In the genomic region with DNA sequence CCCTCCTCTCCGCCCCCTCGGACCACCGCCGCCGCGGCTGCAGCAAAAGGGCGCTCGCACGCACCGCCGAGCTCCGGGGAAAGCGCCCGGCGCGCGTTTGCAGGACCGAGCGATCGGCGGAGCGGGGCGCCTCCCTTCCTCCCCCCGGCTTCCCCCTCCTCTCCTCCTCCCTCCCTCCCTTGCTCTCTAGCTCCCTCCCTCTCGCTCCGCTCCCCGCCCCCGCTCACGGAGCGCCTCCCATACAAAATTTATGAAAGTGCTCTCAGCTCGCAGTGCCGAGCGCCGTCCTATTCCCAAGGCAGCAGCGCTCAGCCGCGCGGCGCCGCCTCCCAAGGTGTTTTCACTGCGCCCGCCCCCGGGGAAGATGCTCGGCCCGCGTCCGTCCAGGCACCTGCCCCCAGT, we compare ENCODE assay signal across 8 cellular contexts. TPM values are rescaled to one million over a fixed set of nuclear protein-coding genes. Genes with fewer than 3 reads are reported as not detected.
DNase-seq lines count a peak whose midpoint lies in the region; ATAC-seq and TF ChIP-seq lines count a peak whose summit lies in the region.

A gene with protein sequence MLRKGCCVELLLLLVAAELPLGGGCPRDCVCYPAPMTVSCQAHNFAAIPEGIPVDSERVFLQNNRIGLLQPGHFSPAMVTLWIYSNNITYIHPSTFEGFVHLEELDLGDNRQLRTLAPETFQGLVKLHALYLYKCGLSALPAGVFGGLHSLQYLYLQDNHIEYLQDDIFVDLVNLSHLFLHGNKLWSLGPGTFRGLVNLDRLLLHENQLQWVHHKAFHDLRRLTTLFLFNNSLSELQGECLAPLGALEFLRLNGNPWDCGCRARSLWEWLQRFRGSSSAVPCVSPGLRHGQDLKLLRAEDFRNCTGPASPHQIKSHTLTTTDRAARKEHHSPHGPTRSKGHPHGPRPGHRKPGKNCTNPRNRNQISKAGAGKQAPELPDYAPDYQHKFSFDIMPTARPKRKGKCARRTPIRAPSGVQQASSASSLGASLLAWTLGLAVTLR (minus strand): TSS at position 115 of the 402 bp plus-strand sequence. CDS start 469 bp downstream, outside the sequence.

- TF ChIP-seq CTCF in neural cell (IDR thresholded peaks at IDR 0.05; ENCODE audit: poor library complexity, severe bottlenecking) (no peak), thyroid gland (IDR thresholded peaks at IDR 0.05) (no peak)

- H3K36me3 ChIP-seq in NT2/D1 (ENCODE audit: insufficient read depth, insufficient read length, low read length): no peaks in the 10 kb centered on the region
- no peaks in the 10 kb centered on the region for H3K36me3 ChIP-seq in neural cell (ENCODE audit: insufficient read depth, low read length)
- no peaks in the 10 kb centered on the region for H3K36me3 ChIP-seq in thyroid gland

- H3F3A ChIP-seq in neural cell (ENCODE audit: insufficient read depth, low read length, poor library complexity, severe bottlenecking): no peaks in the 10 kb centered on the region

- TF ChIP-seq EP300 in neural cell (conservative IDR thresholded peaks at IDR 0.05; ENCODE audit: poor library complexity, severe bottlenecking): no peak

- H3K27ac ChIP-seq in neural cell (ENCODE audit: low read length) (peak within 1 kb of the TSS; percentile 20), thyroid gland (no peak within 1 kb of the TSS)

- no peak for TF ChIP-seq POLR2A in thyroid gland (IDR thresholded peaks at IDR 0.05)

- no peaks in the 10 kb centered on the region for H4K20me1 ChIP-seq in neural cell (ENCODE audit: insufficient read depth)

- peak within 1 kb of the TSS; percentile 48 for H3K4me2 ChIP-seq in neural cell (ENCODE audit: low read length)

- DNase-seq in NCI-H1417 (lab: John Stamatoyannopoulos, UW): peak; percentile 59 to 83 (median 66)
- no peak for DNase-seq in NCI-H1417 treated with DMSO at 0.1 percent for 48 hours (lab: John Stamatoyannopoulos, UW)
- no peak for DNase-seq in NT2/D1 (ENCODE audit: low read depth, low spot score)
- DNase-seq in activated T-helper 1 cell treated with anti-CD3 and anti-CD28 coated beads, Interleukin-2, amount 50 U/mL, for 16 hours (ENCODE audit: low read depth in 1 of 2, low spot score in 1 of 2): peak; percentile 60 to 65
- peak; percentile 83 for DNase-seq in fibroblast of gingiva (ENCODE audit: low read depth)
- peak; percentile 50 to 54 for DNase-seq in thyroid gland

- H3K79me2 ChIP-seq in neural cell (replicated peaks; ENCODE audit: insufficient read depth, low read length): no peaks in the 10 kb centered on the region

- H3K4me3 ChIP-seq in NT2/D1 (ENCODE audit: insufficient read length, low read depth) (peak within 1 kb of the TSS; percentile 73), neural cell (ENCODE audit: low read length) (peak within 1 kb of the TSS; percentile 90), thyroid gland (replicated peaks in 1 of 3) (peak within 1 kb of the TSS; percentile 15 to 34 (median 20))

- 2 to 8% methylated on average over 10 to 17 of the region's 47 CpGs for WGBS in thyroid gland, 2 donors

- peak within 1 kb of the TSS; percentile 33 for H2AFZ ChIP-seq in neural cell (ENCODE audit: low read depth, low read length)

- H3K9me2 ChIP-seq in neural cell (ENCODE audit: insufficient read depth, low read length): no peaks in the 10 kb centered on the region

- H3K27me3 ChIP-seq in NT2/D1 (ENCODE audit: insufficient read depth, insufficient read length) (peaks cover 52% of the 10 kb centered on the region), neural cell (ENCODE audit: insufficient read depth, low read depth, low read length) (peaks cover 24% of the 10 kb centered on the region), thyroid gland (peaks cover 8% of the 10 kb centered on the region)

- H3K9ac ChIP-seq in NT2/D1 (ENCODE audit: insufficient read length, low read depth): peak within 1 kb of the TSS; percentile 90
- peak within 1 kb of the TSS; percentile 69 for H3K9ac ChIP-seq in neural cell (ENCODE audit: low read length)

- no peak for ATAC-seq in GM19397 (IDR thresholded peaks at IDR 0.05; ENCODE audit: unreplicated experiment)

- intact Hi-C loops in thyroid gland (cut with DNase I): loop anchor here (2.0 kb wide), 1 partner anchor 114 kb away; no protein-coding TSS in a partner anchor

- H3K9me3 ChIP-seq in NT2/D1 (ENCODE audit: insufficient read depth, low read length) (no peaks in the 10 kb centered on the region), neural cell (ENCODE audit: low read length) (no peaks in the 10 kb centered on the region), thyroid gland (no peaks in the 10 kb centered on the region)

- peaks cover 23% of the 10 kb centered on the region for H3K4me1 ChIP-seq in NT2/D1 (ENCODE audit: insufficient read depth, insufficient read length)
- H3K4me1 ChIP-seq in thyroid gland: peaks cover 9 to 32% of the 10 kb centered on the region in 2 donors

- no peak for TF ChIP-seq RAD21 in neural cell (conservative IDR thresholded peaks at IDR 0.05)

TF ChIP-seq in neural cell, 6 proteins besides CTCF, POLR2A, EP300 and RAD21:
- TF ChIP-seq SMC3 (conservative IDR thresholded peaks at IDR 0.05; ENCODE audit: poor library complexity) (peak; percentile 6), POLR2AphosphoS5 (IDR thresholded peaks at IDR 0.05) (peak; percentile 10), MXI1 (conservative IDR thresholded peaks at IDR 0.05; ENCODE audit: poor library complexity, severe bottlenecking) (peak; percentile 54)
- TF ChIP-seq, protein P1, sequence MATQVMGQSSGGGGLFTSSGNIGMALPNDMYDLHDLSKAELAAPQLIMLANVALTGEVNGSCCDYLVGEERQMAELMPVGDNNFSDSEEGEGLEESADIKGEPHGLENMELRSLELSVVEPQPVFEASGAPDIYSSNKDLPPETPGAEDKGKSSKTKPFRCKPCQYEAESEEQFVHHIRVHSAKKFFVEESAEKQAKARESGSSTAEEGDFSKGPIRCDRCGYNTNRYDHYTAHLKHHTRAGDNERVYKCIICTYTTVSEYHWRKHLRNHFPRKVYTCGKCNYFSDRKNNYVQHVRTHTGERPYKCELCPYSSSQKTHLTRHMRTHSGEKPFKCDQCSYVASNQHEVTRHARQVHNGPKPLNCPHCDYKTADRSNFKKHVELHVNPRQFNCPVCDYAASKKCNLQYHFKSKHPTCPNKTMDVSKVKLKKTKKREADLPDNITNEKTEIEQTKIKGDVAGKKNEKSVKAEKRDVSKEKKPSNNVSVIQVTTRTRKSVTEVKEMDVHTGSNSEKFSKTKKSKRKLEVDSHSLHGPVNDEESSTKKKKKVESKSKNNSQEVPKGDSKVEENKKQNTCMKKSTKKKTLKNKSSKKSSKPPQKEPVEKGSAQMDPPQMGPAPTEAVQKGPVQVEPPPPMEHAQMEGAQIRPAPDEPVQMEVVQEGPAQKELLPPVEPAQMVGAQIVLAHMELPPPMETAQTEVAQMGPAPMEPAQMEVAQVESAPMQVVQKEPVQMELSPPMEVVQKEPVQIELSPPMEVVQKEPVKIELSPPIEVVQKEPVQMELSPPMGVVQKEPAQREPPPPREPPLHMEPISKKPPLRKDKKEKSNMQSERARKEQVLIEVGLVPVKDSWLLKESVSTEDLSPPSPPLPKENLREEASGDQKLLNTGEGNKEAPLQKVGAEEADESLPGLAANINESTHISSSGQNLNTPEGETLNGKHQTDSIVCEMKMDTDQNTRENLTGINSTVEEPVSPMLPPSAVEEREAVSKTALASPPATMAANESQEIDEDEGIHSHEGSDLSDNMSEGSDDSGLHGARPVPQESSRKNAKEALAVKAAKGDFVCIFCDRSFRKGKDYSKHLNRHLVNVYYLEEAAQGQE (IDR thresholded peaks at IDR 0.05; ENCODE audit: borderline replicate concordance): no peak

RNA-seq across cellular contexts. Expression of the gene that starts here (rescaled TPM):
- 6.6 and 8.1 TPM in 2 replicates for polyA plus RNA-seq in neural cell
- polyA minus RNA-seq in neural cell: 11.9 TPM in 2 replicates
- total RNA-seq in thyroid gland: 1 to 10 TPM; 1.6 to 4.9 (median 2.5) TPM

Comparison
In these comparisons a context has a peak if more than half of its experiments do, and no peak if none do; other contexts are left out.
1. DNase-seq: peak in NCI-H1417 (3 of 3), activated T-helper 1 cell treated with anti-CD3 and anti-CD28 coated beads, Interleukin-2, amount 50 U/mL, for 16 hours (2 of 2), fibroblast of gingiva (single experiment) and thyroid gland (2 of 2); none in NCI-H1417 treated with DMSO at 0.1 percent for 48 hours (single experiment) and NT2/D1 (single experiment).
2. H3K4me3 ChIP-seq: peak in every context shown above with its lines; median percentile 90 in neural cell; 73 in NT2/D1; 20 in thyroid gland.